19 cellular contexts compared by ENCODE assay signal in the genomic region with DNA sequence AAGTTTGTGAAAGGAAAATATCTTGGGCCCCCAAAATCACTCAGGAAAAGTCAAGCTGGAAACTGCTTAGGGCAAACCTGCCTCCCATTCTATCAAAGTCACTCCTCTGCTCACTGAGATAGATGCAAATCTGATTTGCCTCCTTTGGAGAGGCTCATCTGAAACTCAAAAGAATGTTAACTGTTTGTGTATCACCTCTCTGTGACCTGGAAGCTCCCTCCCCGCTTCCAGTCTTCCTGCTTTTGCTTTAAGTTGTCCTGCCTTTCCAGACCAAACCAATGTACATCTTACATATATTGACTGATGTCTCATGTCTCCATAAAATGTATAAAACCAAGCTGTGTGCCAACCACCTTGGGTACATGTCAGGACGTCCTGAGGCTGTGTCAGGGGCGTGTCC.
DNase-seq lines count a peak whose midpoint lies in the region; ATAC-seq, FAIRE-seq and TF ChIP-seq lines count a peak whose summit lies in the region.
"Had no signal": no experiment of that assay in that cellular context is flagged by ENCODE, and none has a peak within 500 bp of the region (broad histone marks: within the 10 kb centered on the region; RNA-seq: fewer than 3 reads in every experiment).

No MANE protein-coding gene starts in this region.

- DNase-seq in H1 (ENCODE audit: low read depth in 1 of 2, low spot score in 2 of 2): no peak
- peak; percentile 11 for DNase-seq in iPS DF 6.9 (ENCODE audit: low read depth, low spot score)
- no peak for DNase-seq in neuronal stem cell (ENCODE audit: low spot score)
- no peak for DNase-seq in SW 1271 (lab: John Stamatoyannopoulos, UW)
- DNase-seq: BE2C; CD4-positive, alpha-beta memory T cell; DMS79 treated with DMSO at 0.1 percent for 48 hours; EL; GDM1; GOT3; HCEC 1CT; HFFc6 had no signal

- no peak for TF ChIP-seq RAD21 in H1 (IDR thresholded peaks at IDR 0.05 in 1 of 2, conservative IDR thresholded peaks at IDR 0.05 in 1 of 2; ENCODE audit: low read depth in 2 of 2, low read length in 2 of 2)

- no peak overlapping the region for H3K23ac ChIP-seq in H1 (ENCODE audit: insufficient read length)
- no peak overlapping the region for H3K23ac ChIP-seq in neuronal stem cell (ENCODE audit: low read depth, low read length, poor library complexity)

- H3K56ac ChIP-seq in H1 (replicated peaks; ENCODE audit: insufficient read length, low read depth, low read length): no peak overlapping the region

- ATAC-seq in HG02938 (IDR thresholded peaks at IDR 0.05; ENCODE audit: unreplicated experiment) (no peak), HG03571 (IDR thresholded peaks at IDR 0.05; ENCODE audit: unreplicated experiment) (no peak)
- ATAC-seq: A549 had no signal

- H3K14ac ChIP-seq in H1 (ENCODE audit: insufficient read length): no peak overlapping the region
- H3K14ac ChIP-seq in neuronal stem cell (ENCODE audit: low read length): no peak overlapping the region

- TF ChIP-seq EP300 in H1 (IDR thresholded peaks at IDR 0.05; ENCODE audit: borderline replicate concordance in 1 of 2, low read depth in 2 of 2, low read length in 2 of 2): no peak

- H4K5ac ChIP-seq in H1 (ENCODE audit: insufficient read length, low read depth, low read length): peak overlapping the region; percentile 36

- H4K91ac ChIP-seq in H1 (replicated peaks; ENCODE audit: insufficient read length, low read length) (no peak overlapping the region), neuronal stem cell (ENCODE audit: low read depth, low read length, poor library complexity) (no peak overlapping the region)

- no peak overlapping the region for H3K4ac ChIP-seq in H1 (replicated peaks; ENCODE audit: insufficient read length, low read depth, low read length)
- H3K4ac ChIP-seq in neuronal stem cell (ENCODE audit: low read length): no peak overlapping the region

- H3K79me1 ChIP-seq in H1 (ENCODE audit: low read depth, low read length) (no peaks in the 10 kb centered on the region), neuronal stem cell (ENCODE audit: low read depth, low read length) (no peaks in the 10 kb centered on the region)

- POLR2A ChIA-PET in H1 (lab: Charles Lee; ENCODE audit: partially characterized antibody): interaction anchor here (1.8 kb wide), 1 partner anchor 16 kb away, joined by 4 read pairs; no protein-coding TSS in a partner anchor

- H2BK5ac ChIP-seq in H1 (ENCODE audit: low read depth, low read length) (no peak overlapping the region), neuronal stem cell (ENCODE audit: low read length) (no peak overlapping the region)

- H3K4me2 ChIP-seq in H1 (ENCODE audit: insufficient read depth in 1 of 2, low read depth in 2 of 2, low read length in 2 of 2) (peak overlapping the region; percentile 4 to 33; a peak in 2 of 4 replicates), neuronal stem cell (ENCODE audit: insufficient read depth, low read length, poor library complexity, severe bottlenecking) (no peak overlapping the region)
- H3K4me2 ChIP-seq: A549 had no signal

- H2BK120ac ChIP-seq in H1 (replicated peaks; ENCODE audit: low read depth, low read length): no peak overlapping the region
- no peak overlapping the region for H2BK120ac ChIP-seq in neuronal stem cell (ENCODE audit: low read depth, low read length)

- H3K27ac ChIP-seq in HUES6 (ENCODE audit: low read depth, low read length) (no peak overlapping the region), H1 (ENCODE audit: low read depth, low read length) (no peak overlapping the region), iPS DF 6.9 (ENCODE audit: low read length) (no peak overlapping the region), neuronal stem cell (replicated peaks; ENCODE audit: low read length) (no peak overlapping the region)
- H3K27ac ChIP-seq: A549, C4-2B, HL-60 had no signal

- H3K9me3 ChIP-seq in HUES6 (ENCODE audit: control insufficient read depth, insufficient read depth, low read depth, low read length) (no peaks in the 10 kb centered on the region), H1 (ENCODE audit: insufficient read depth in 2 of 2, low read depth in 1 of 2, low read length in 1 of 2) (no peaks in the 10 kb centered on the region), iPS DF 6.9 (ENCODE audit: control insufficient read depth, insufficient read depth, low read length) (no peaks in the 10 kb centered on the region), neuronal stem cell (replicated peaks in 1 of 2; ENCODE audit: control insufficient read depth in 2 of 2, insufficient read depth in 1 of 2, low read depth in 1 of 2, low read length in 2 of 2) (peaks cover 0 to 2% of the 10 kb centered on the region in 2 donors)
- H3K9me3 ChIP-seq: A549, BE2C had no signal

- TF ChIP-seq POLR2A in H1 (IDR thresholded peaks at IDR 0.05; ENCODE audit: control extremely low read depth in 1 of 2, low read depth in 2 of 2, low read length in 2 of 2): no peak

- H3K36me3 ChIP-seq in HUES6 (ENCODE audit: control insufficient read depth, insufficient read depth, low read length) (no peaks in the 10 kb centered on the region), H1 (ENCODE audit: control insufficient read depth in 2 of 4, insufficient read depth in 4 of 4, low read length in 3 of 4) (no peaks in the 10 kb centered on the region), iPS DF 6.9 (ENCODE audit: control insufficient read depth, insufficient read depth, low read length) (no peaks in the 10 kb centered on the region), neuronal stem cell (replicated peaks in 1 of 2; ENCODE audit: control insufficient read depth in 2 of 2, insufficient read depth in 2 of 2, low read length in 2 of 2) (no peaks in the 10 kb centered on the region)
- H3K36me3 ChIP-seq: BE2C had no signal

- H3K4me3 ChIP-seq in HUES6 (ENCODE audit: low read depth, low read length) (0 out of 2 replicates have a peak overlapping the region, but pooled peaks have one; percentile 6), H1 (ENCODE audit: extremely low read depth in 1 of 4, insufficient read depth in 2 of 4, low read depth in 3 of 4, low read length in 4 of 4) (peak overlapping the region in 1 of 4 experiments; percentile 20; a peak in 1 of 8 replicates), iPS DF 6.9 (ENCODE audit: low read length) (no peak overlapping the region), neuronal stem cell (ENCODE audit: low read length in 2 of 2) (no peak overlapping the region)
- H3K4me3 ChIP-seq: A549 had no signal

- H2BK20ac ChIP-seq in H1 (ENCODE audit: low read length): no peak overlapping the region

- H3K23me2 ChIP-seq in H1 (ENCODE audit: low read depth, low read length): no peaks in the 10 kb centered on the region

- H3K9ac ChIP-seq in HUES6 (ENCODE audit: low read length) (no peak overlapping the region), H1 (replicated peaks in 1 of 4; ENCODE audit: extremely low read depth in 1 of 4, low read depth in 3 of 4, low read length in 3 of 4) (no peak overlapping the region), neuronal stem cell (ENCODE audit: low read depth, low read length, poor library complexity) (no peak overlapping the region)

- CTCF ChIA-PET in H1 (lab: Charles Lee; ENCODE audit: partially characterized antibody): no interaction called here

- H3K79me2 ChIP-seq in H1 (ENCODE audit: control insufficient read depth in 1 of 2, insufficient read depth in 2 of 2, low read length in 2 of 2): no peaks in the 10 kb centered on the region

- TF ChIP-seq CTCF in H1 (IDR thresholded peaks at IDR 0.05; ENCODE audit: control extremely low read depth in 1 of 3, insufficient read depth in 1 of 3, low read depth in 1 of 3, low read length in 3 of 3): no peak

- H2AFZ ChIP-seq in H1 (ENCODE audit: low read length): no peak overlapping the region
- H2AFZ ChIP-seq in neuronal stem cell (ENCODE audit: low read length): peak overlapping the region; percentile 17

- no peak overlapping the region for H2BK12ac ChIP-seq in H1 (ENCODE audit: low read depth, low read length)
- H2BK12ac ChIP-seq in neuronal stem cell (ENCODE audit: low read length): no peak overlapping the region

- H2AK5ac ChIP-seq in H1 (ENCODE audit: low read depth, low read length) (no peak overlapping the region), neuronal stem cell (ENCODE audit: low read depth, low read length) (no peak overlapping the region)

- H4K20me1 ChIP-seq in H1 (replicated peaks in 1 of 2; ENCODE audit: control insufficient read depth in 1 of 2, insufficient read depth in 2 of 2, low read length in 2 of 2): no peaks in the 10 kb centered on the region

- no peak overlapping the region for H4K8ac ChIP-seq in H1 (ENCODE audit: extremely low read depth, insufficient read depth, low read length)
- no peak overlapping the region for H4K8ac ChIP-seq in neuronal stem cell (ENCODE audit: low read depth, low read length)

- no peaks in the 10 kb centered on the region for H3K27me3 ChIP-seq in HUES6 (ENCODE audit: control insufficient read depth, insufficient read depth, low read length)
- H3K27me3 ChIP-seq in H1 (replicated peaks in 1 of 4; ENCODE audit: control insufficient read depth in 3 of 4, extremely low read depth in 1 of 4, insufficient read depth in 3 of 4, low read length in 3 of 4): peaks cover 0 to 1% (median 0%) of the 10 kb centered on the region in 4 experiments; a peak in 2 of 7 replicates
- H3K27me3 ChIP-seq in iPS DF 6.9 (ENCODE audit: control insufficient read depth, insufficient read depth, low read length): no peaks in the 10 kb centered on the region
- H3K27me3 ChIP-seq in neuronal stem cell (ENCODE audit: control insufficient read depth in 3 of 3, insufficient read depth in 3 of 3, low read depth in 1 of 3, low read length in 3 of 3): no peaks in the 10 kb centered on the region
- H3K27me3 ChIP-seq: BE2C had no signal

- H3K18ac ChIP-seq in H1 (ENCODE audit: extremely low read depth, low read length): no peak overlapping the region
- H3K18ac ChIP-seq in neuronal stem cell (ENCODE audit: low read length): no peak overlapping the region

- peak; percentile 82 for FAIRE-seq in H1 (lab: Jason Lieb, UNC)
- FAIRE-seq: A549, GM12892 had no signal

- H2BK15ac ChIP-seq in H1 (ENCODE audit: low read length) (no peak overlapping the region), neuronal stem cell (ENCODE audit: low read length) (no peak overlapping the region)

- WGBS in H1 (ENCODE audit: extremely low coverage in 1 of 2, insufficient coverage in 1 of 2, insufficient read length in 1 of 2, insufficient replicate concordance in 2 of 2, low coverage in 1 of 2, low lambda C conversion rate in 2 of 2, missing lambda C conversion rate in 1 of 2), 2 experiments: 17% methylated on average over 3 of the region's 3 CpGs; no CpG with 5 or more reads in 1 of the 2 experiments
- WGBS in iPS DF 6.9 (ENCODE audit: insufficient coverage, insufficient read length): no CpG with 5 or more reads among the region's 3 CpGs
- WGBS in neuronal stem cell (ENCODE audit: extremely low coverage in 2 of 2, insufficient read length in 2 of 2, insufficient replicate concordance in 1 of 2), 2 donors: no CpG with 5 or more reads among the region's 3 CpGs

- H3K4me1 ChIP-seq in HUES6 (ENCODE audit: control insufficient read depth, insufficient read depth, low read length) (peaks cover 31% of the 10 kb centered on the region), H1 (replicated peaks in 1 of 4; ENCODE audit: control insufficient read depth in 3 of 4, insufficient read depth in 4 of 4, low read length in 3 of 4) (peaks cover 0 to 18% (median 5%) of the 10 kb centered on the region in 4 experiments; a peak in 5 of 7 replicates), iPS DF 6.9 (ENCODE audit: control insufficient read depth, insufficient read depth, low read length) (peaks cover 1% of the 10 kb centered on the region; the same call in 1 of the 2 replicates), neuronal stem cell (ENCODE audit: control insufficient read depth in 2 of 2, insufficient read depth in 1 of 2, low read depth in 1 of 2, low read length in 2 of 2) (peaks cover 0 to 7% of the 10 kb centered on the region in 2 donors)
- H3K4me1 ChIP-seq: A549, BE2C had no signal
